Comparison of ENCODE assay signal across 8 cellular contexts in the genomic region with DNA sequence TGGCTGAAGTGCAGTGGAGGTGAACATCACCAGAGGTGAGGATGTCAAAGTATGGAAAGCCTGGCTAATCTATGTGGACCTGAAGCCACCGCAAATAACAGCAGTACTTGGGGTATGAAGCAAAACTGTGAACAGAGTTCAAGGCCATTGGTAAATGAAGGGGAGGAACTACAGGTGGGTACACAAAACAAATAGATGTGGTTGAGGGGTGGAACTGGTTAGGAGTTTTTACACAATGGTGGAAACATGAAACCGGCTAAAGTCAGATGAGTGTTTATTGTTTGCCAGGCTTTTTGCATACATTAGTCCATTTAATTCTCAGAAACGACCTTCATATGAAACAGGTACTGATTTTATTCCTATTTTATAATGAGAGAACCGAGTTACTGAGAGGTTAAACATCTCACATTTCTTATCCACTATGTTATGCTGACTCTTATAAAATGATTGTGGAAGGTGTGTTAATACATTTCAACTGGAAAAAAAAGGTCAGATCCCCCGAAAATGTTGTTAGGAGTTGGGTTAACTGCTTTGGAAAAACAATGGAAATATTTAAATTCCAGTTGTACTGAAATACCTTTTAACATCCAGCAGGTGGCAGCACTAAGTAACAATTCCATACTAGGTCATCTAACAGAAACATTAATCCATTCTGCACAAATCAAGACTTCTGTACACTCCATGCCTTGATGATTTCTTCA. TPM values are rescaled to one million over a fixed set of nuclear protein-coding genes. Genes with fewer than 3 reads are reported as not detected.
DNase-seq lines count a peak whose midpoint lies in the region; ATAC-seq, FAIRE-seq and TF ChIP-seq lines count a peak whose summit lies in the region.

No MANE protein-coding gene starts in this region.

- no peak overlapping the region for H3K4me3 Mint-ChIP-seq in natural killer cell
- H3K4me3 Mint-ChIP-seq in natural killer cell treated with Interleukin-12 subunit alpha and Interleukin-12 subunit beta and Interleukin-15 and Interleukin-18, amount 100 ng/mL, for 72 hours = no peak overlapping the region
- H3K4me3 Mint-ChIP-seq in stimulated activated naive B cell treated with anti-CD40 and anti-IgM and Interleukin-4, amounts not matched to agents 10 μg/mL and 1 μg/mL and 100 μg/mL, for 72 hours = no peak overlapping the region

- no peak for TF ChIP-seq POLR2A in spleen (IDR thresholded peaks at IDR 0.05)

- no peaks in the 10 kb centered on the region for H3K27me3 Mint-ChIP-seq in natural killer cell (ENCODE audit: low read depth in 2 of 2)
- no peaks in the 10 kb centered on the region for H3K27me3 Mint-ChIP-seq in natural killer cell treated with Interleukin-12 subunit alpha and Interleukin-12 subunit beta and Interleukin-15 and Interleukin-18, amount 100 ng/mL, for 72 hours
- H3K27me3 Mint-ChIP-seq in stimulated activated naive B cell treated with anti-CD40 and anti-IgM and Interleukin-4, amounts not matched to agents 10 μg/mL and 1 μg/mL and 100 μg/mL, for 72 hours = no peaks in the 10 kb centered on the region

- TF ChIP-seq CTCF in natural killer cell (IDR thresholded peaks at IDR 0.05) (peak; percentile 75), MM.1S (IDR thresholded peaks at IDR 0.05; ENCODE audit: low read length) (peak; percentile 69), SU-DHL-6 (IDR thresholded peaks at IDR 0.05; ENCODE audit: insufficient read depth, low read length, poor library complexity, severe bottlenecking) (peak; percentile 67), spleen (IDR thresholded peaks at IDR 0.05 in 8 of 11, conservative IDR thresholded peaks at IDR 0.05 in 3 of 11) (peak; percentile 22 to 79 (median 66))

- H3F3A ChIP-seq in MM.1S (ENCODE audit: insufficient read depth, low read length) (0 out of 2 replicates have a peak, but pooled peaks cover 4% of the 10 kb centered on the region), SU-DHL-6 (ENCODE audit: insufficient read depth) (peaks cover 10% of the 10 kb centered on the region)

- H3K79me2 ChIP-seq in MM.1S (ENCODE audit: low read length) = no peaks in the 10 kb centered on the region
- no peaks in the 10 kb centered on the region for H3K79me2 ChIP-seq in SU-DHL-6 (ENCODE audit: insufficient read depth, low read length)

- FAIRE-seq in frontal cortex (lab: Jason Lieb, UNC) = peak; percentile 64

- no peak overlapping the region for H2AFZ ChIP-seq in MM.1S (ENCODE audit: low read length)
- no peak overlapping the region for H2AFZ ChIP-seq in SU-DHL-6 (ENCODE audit: low read depth, low read length, severe bottlenecking)

- no peaks in the 10 kb centered on the region for H3K9me3 Mint-ChIP-seq in natural killer cell
- H3K9me3 Mint-ChIP-seq in natural killer cell treated with Interleukin-12 subunit alpha and Interleukin-12 subunit beta and Interleukin-15 and Interleukin-18, amount 100 ng/mL, for 72 hours = no peaks in the 10 kb centered on the region
- H3K9me3 Mint-ChIP-seq in stimulated activated naive B cell treated with anti-CD40 and anti-IgM and Interleukin-4, amounts not matched to agents 10 μg/mL and 1 μg/mL and 100 μg/mL, for 72 hours = peaks cover 3 to 5% of the 10 kb centered on the region in 2 donors

- no peaks in the 10 kb centered on the region for H3K4me1 ChIP-seq in MM.1S (ENCODE audit: low read length)
- H3K4me1 ChIP-seq in spleen = no peaks in the 10 kb centered on the region

- H3K9ac ChIP-seq in MM.1S (ENCODE audit: low read length) (no peak overlapping the region), SU-DHL-6 (ENCODE audit: low read length) (no peak overlapping the region)

- H3K4me2 ChIP-seq in MM.1S (ENCODE audit: low read depth, low read length) (no peak overlapping the region), SU-DHL-6 (ENCODE audit: low read depth, low read length, poor library complexity, severe bottlenecking) (no peak overlapping the region)

- intact Hi-C loops in natural killer cell (cut with micrococcal nuclease) (loop anchor here (1.0 kb wide), 1 partner anchor 520 kb away; no protein-coding TSS in a partner anchor), spleen (cut with DNase I; ENCODE audit: low total_unique reads) (no loop called here)

- H3K4me3 ChIP-seq in MM.1S (ENCODE audit: low read length) (no peak overlapping the region), SU-DHL-6 (ENCODE audit: insufficient read depth, low read length, poor library complexity, severe bottlenecking) (no peak overlapping the region), spleen (no peak overlapping the region)

- peak in 2 of 3 donors; percentile 69 to 70 for ATAC-seq in natural killer cell
- ATAC-seq in natural killer cell treated with Interleukin-12 subunit alpha and Interleukin-12 subunit beta and Interleukin-15 and Interleukin-18, amount 100 ng/mL, for 72 hours = no peak
- ATAC-seq in stimulated activated naive B cell treated with anti-CD40 and anti-IgM and Interleukin-4, amounts not matched to agents 10 μg/mL and 1 μg/mL and 100 μg/mL, for 72 hours (replicated peaks) = no peak

- no peaks in the 10 kb centered on the region for H3K27me3 ChIP-seq in MM.1S (replicated peaks; ENCODE audit: insufficient read depth, low read length)
- H3K27me3 ChIP-seq in SU-DHL-6 (ENCODE audit: low read length) = no peaks in the 10 kb centered on the region
- no peaks in the 10 kb centered on the region for H3K27me3 ChIP-seq in spleen (replicated peaks in 1 of 7)

- 66 to 77% (median 68%) methylated on average over 5 of the region's 5 CpGs for WGBS in spleen, 5 donors

- H3K27ac ChIP-seq in MM.1S (ENCODE audit: low read length) (no peak overlapping the region), SU-DHL-6 (ENCODE audit: low read depth, low read length) (no peak overlapping the region), spleen (no peak overlapping the region)

- H3K36me3 ChIP-seq in MM.1S (replicated peaks; ENCODE audit: insufficient read depth, low read length) = no peaks in the 10 kb centered on the region
- H3K36me3 ChIP-seq in SU-DHL-6 (ENCODE audit: low read length) = no peaks in the 10 kb centered on the region; the same call in 1 of the 2 replicates
- H3K36me3 ChIP-seq in spleen = peaks cover 4 to 95% (median 61%) of the 10 kb centered on the region in 6 donors

- no peak for DNase-seq in natural killer cell
- DNase-seq in natural killer cell treated with Interleukin-12 subunit alpha and Interleukin-12 subunit beta and Interleukin-15 and Interleukin-18, amount 100 ng/mL, for 72 hours (ENCODE audit: low spot score) = no peak
- peak; percentile 47 for DNase-seq in MM.1S
- peak in 1 of 2 donors; percentile 46 for DNase-seq in frontal cortex (ENCODE audit: low spot score in 2 of 2)
- no peak for DNase-seq in spleen
- DNase-seq in stimulated activated naive B cell treated with anti-CD40 and anti-IgM and Interleukin-4, amounts not matched to agents 10 μg/mL and 1 μg/mL and 100 μg/mL, for 72 hours = no peak
- DNase-seq in foreskin melanocyte = no peak

- no peaks in the 10 kb centered on the region for H3K4me1 Mint-ChIP-seq in natural killer cell
- H3K4me1 Mint-ChIP-seq in natural killer cell treated with Interleukin-12 subunit alpha and Interleukin-12 subunit beta and Interleukin-15 and Interleukin-18, amount 100 ng/mL, for 72 hours (ENCODE audit: low read depth in 2 of 2) = peaks cover 0 to 7% of the 10 kb centered on the region in 2 donors
- H3K4me1 Mint-ChIP-seq in stimulated activated naive B cell treated with anti-CD40 and anti-IgM and Interleukin-4, amounts not matched to agents 10 μg/mL and 1 μg/mL and 100 μg/mL, for 72 hours = no peaks in the 10 kb centered on the region

- no peaks in the 10 kb centered on the region for H3K9me3 ChIP-seq in MM.1S (replicated peaks; ENCODE audit: insufficient read depth, low read length)
- no peaks in the 10 kb centered on the region for H3K9me3 ChIP-seq in SU-DHL-6 (ENCODE audit: insufficient read depth, low read length)
- H3K9me3 ChIP-seq in spleen = peaks cover 0 to 8% (median 0%) of the 10 kb centered on the region in 8 donors

- peaks cover 24% of the 10 kb centered on the region for H3K36me3 Mint-ChIP-seq in natural killer cell
- H3K36me3 Mint-ChIP-seq in natural killer cell treated with Interleukin-12 subunit alpha and Interleukin-12 subunit beta and Interleukin-15 and Interleukin-18, amount 100 ng/mL, for 72 hours = peaks cover 50% of the 10 kb centered on the region
- H3K36me3 Mint-ChIP-seq in stimulated activated naive B cell treated with anti-CD40 and anti-IgM and Interleukin-4, amounts not matched to agents 10 μg/mL and 1 μg/mL and 100 μg/mL, for 72 hours = peaks cover 58 to 81% of the 10 kb centered on the region in 2 donors

- H3K27ac Mint-ChIP-seq in natural killer cell = no peak overlapping the region
- H3K27ac Mint-ChIP-seq in natural killer cell treated with Interleukin-12 subunit alpha and Interleukin-12 subunit beta and Interleukin-15 and Interleukin-18, amount 100 ng/mL, for 72 hours = no peak overlapping the region
- no peak overlapping the region for H3K27ac Mint-ChIP-seq in stimulated activated naive B cell treated with anti-CD40 and anti-IgM and Interleukin-4, amounts not matched to agents 10 μg/mL and 1 μg/mL and 100 μg/mL, for 72 hours

- H3K9me2 ChIP-seq in MM.1S (replicated peaks; ENCODE audit: insufficient read depth, low read length) = no peaks in the 10 kb centered on the region
- H3K9me2 ChIP-seq in SU-DHL-6 (replicated peaks; ENCODE audit: insufficient read depth, low read length) = no peaks in the 10 kb centered on the region

- H4K20me1 ChIP-seq in MM.1S (ENCODE audit: insufficient read depth, low read length) (no peaks in the 10 kb centered on the region), SU-DHL-6 (ENCODE audit: low read depth, low read length) (no peaks in the 10 kb centered on the region)

RNA-seq across cellular contexts. Expression of gene GTF2B, which starts 44.3 kb away (rescaled TPM):
- total RNA-seq in natural killer cell (10 to 100 TPM; 45.6 to 71.3 (median 55.6) TPM), frontal cortex (79.1 TPM), spleen (10 to 100 TPM; 26.1 to 40.5 (median 32.6) TPM)
- total RNA-seq in natural killer cell treated with Interleukin-12 subunit alpha and Interleukin-12 subunit beta and Interleukin-15 and Interleukin-18, amount 100 ng/mL, for 72 hours = 10 to 100 TPM; 31.2 to 43.1 TPM
- 10 to 100 TPM; 24.0 to 32.2 (median 31.2) TPM for polyA plus RNA-seq in spleen

RNA-seq across cellular contexts. Expression of gene KYAT3, which starts 56.8 kb away (rescaled TPM):
- total RNA-seq in natural killer cell (10 to 100 TPM; 21.5 to 25.2 (median 21.8) TPM), frontal cortex (15.1 TPM), spleen (10 to 100 TPM; 25.3 to 30.7 (median 27.0) TPM)
- total RNA-seq in natural killer cell treated with Interleukin-12 subunit alpha and Interleukin-12 subunit beta and Interleukin-15 and Interleukin-18, amount 100 ng/mL, for 72 hours = 10 to 100 TPM; 28.0 to 32.6 TPM
- polyA plus RNA-seq in spleen = 10 to 100 TPM; 19.3 to 21.4 (median 20.3) TPM

RNA-seq across cellular contexts. Expression of gene RBMXL1, which starts 56.8 kb away (rescaled TPM):
- total RNA-seq in natural killer cell (10 to 100 TPM; 15.2 to 19.3 (median 19.3) TPM), frontal cortex (39.5 TPM), spleen (10 to 100 TPM; 15.0 to 21.5 (median 19.3) TPM)
- total RNA-seq in natural killer cell treated with Interleukin-12 subunit alpha and Interleukin-12 subunit beta and Interleukin-15 and Interleukin-18, amount 100 ng/mL, for 72 hours = 10 to 100 TPM; 30.1 to 30.9 TPM
- polyA plus RNA-seq in spleen = 1 to 10 TPM; 2.8 to 4.1 (median 3.0) TPM

Comparison
In these comparisons a context has a peak if more than half of its experiments do, and no peak if none do; other contexts are left out.
1. ATAC-seq: peak in natural killer cell (2 of 3); none in natural killer cell treated with Interleukin-12 subunit alpha and Interleukin-12 subunit beta and Interleukin-15 and Interleukin-18, amount 100 ng/mL, for 72 hours (0 of 2) and stimulated activated naive B cell treated with anti-CD40 and anti-IgM and Interleukin-4, amounts not matched to agents 10 μg/mL and 1 μg/mL and 100 μg/mL, for 72 hours (0 of 2).
2. Peak in every context shown above with its lines, with median percentiles within 50 percentile points of each other: CTCF ChIP-seq.